In the genomic region with DNA sequence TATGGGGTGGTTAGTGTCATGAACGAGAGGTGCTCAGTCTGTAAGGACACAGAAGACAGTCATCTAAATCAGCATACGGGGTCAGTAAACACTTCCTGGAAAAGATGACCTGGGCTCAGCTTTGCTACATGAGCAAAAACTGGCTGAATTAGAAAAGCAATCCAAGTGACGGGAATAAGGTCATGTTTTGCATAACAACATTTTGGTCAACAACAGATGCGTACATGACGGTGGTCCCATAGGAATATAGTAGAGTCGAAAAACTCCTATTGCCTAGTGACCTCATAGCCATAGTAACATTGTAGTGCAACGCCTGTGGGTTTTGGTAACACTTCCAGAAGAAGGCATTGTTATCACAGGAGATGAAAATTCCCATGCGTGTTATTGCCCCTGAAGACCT, we compare ENCODE assay signal across 18 cellular contexts.
"Had no signal": no experiment of that assay in that cellular context is flagged by ENCODE, and none has a peak within 500 bp of the region (broad histone marks: within the 10 kb centered on the region; RNA-seq: fewer than 3 reads in every experiment).

No MANE protein-coding gene starts in this region.

- H3K4me1 ChIP-seq: pancreas, transverse colon had no signal

- H3K4me1 Mint-ChIP-seq: central memory CD8-positive, alpha-beta T cell; natural killer cell had no signal

- H3K9me3 ChIP-seq: heart left ventricle, pancreas, thoracic aorta, transverse colon had no signal

- H3K27ac ChIP-seq: heart left ventricle, pancreas, thoracic aorta, transverse colon had no signal

- H3K4me3 Mint-ChIP-seq: central memory CD8-positive, alpha-beta T cell; effector memory CD8-positive, alpha-beta T cell; natural killer cell; neural crest cell; stimulated activated naive B cell treated with anti-CD40 and anti-IgM and Interleukin-4, amounts not matched to agents 10 μg/mL and 1 μg/mL and 100 μg/mL, for 72 hours; stimulated activated naive CD8-positive, alpha-beta T cell treated with anti-CD3 and anti-CD28 coated beads, Interleukin-15, amount 100 ng/mL, for 72 hours had no signal

- H3K27me3 ChIP-seq: heart left ventricle, pancreas, transverse colon had no signal

- H3K27me3 Mint-ChIP-seq: progenitor cell of endocrine pancreas had no signal

- H3K27ac Mint-ChIP-seq: effector memory CD8-positive, alpha-beta T cell; natural killer cell; progenitor cell of endocrine pancreas; stimulated activated naive B cell treated with anti-CD40 and anti-IgM and Interleukin-4, amounts not matched to agents 10 μg/mL and 1 μg/mL and 100 μg/mL, for 72 hours; stimulated activated naive CD8-positive, alpha-beta T cell treated with anti-CD3 and anti-CD28 coated beads, Interleukin-15, amount 100 ng/mL, for 72 hours had no signal

- DNase-seq: cortex of kidney; effector memory CD8-positive, alpha-beta T cell; erythroblast; heart left ventricle; hypothalamus; natural killer cell; pancreas; right cardiac atrium; stimulated activated CD4-positive, alpha-beta T cell treated with anti-CD3 and anti-CD28 coated beads, Interleukin-2, amount 100 ng/mL, for 24 hours; stimulated activated CD4-positive, alpha-beta T cell treated with anti-CD3 and anti-CD28 coated beads, Interleukin-4, amount 100 ng/mL, for 4 hours; stimulated activated naive B cell treated with anti-CD40 and anti-IgM and Interleukin-4, amounts not matched to agents 10 μg/mL and 1 μg/mL and 100 μg/mL, for 72 hours; stimulated activated naive CD8-positive, alpha-beta T cell treated with anti-CD3 and anti-CD28 coated beads, Interleukin-15, amount 100 ng/mL, for 72 hours; transverse colon had no signal

- FAIRE-seq: islet of Langerhans, pancreas had no signal

- H3K9me3 Mint-ChIP-seq: central memory CD8-positive, alpha-beta T cell; effector memory CD8-positive, alpha-beta T cell; natural killer cell; stimulated activated naive B cell treated with anti-CD40 and anti-IgM and Interleukin-4, amounts not matched to agents 10 μg/mL and 1 μg/mL and 100 μg/mL, for 72 hours; stimulated activated naive CD8-positive, alpha-beta T cell treated with anti-CD3 and anti-CD28 coated beads, Interleukin-15, amount 100 ng/mL, for 72 hours had no signal

- H3K36me3 ChIP-seq: heart left ventricle, pancreas, thoracic aorta, transverse colon had no signal

- H3K4me3 ChIP-seq: heart left ventricle, pancreas, thoracic aorta, transverse colon had no signal

- H3K36me3 Mint-ChIP-seq: natural killer cell; stimulated activated naive B cell treated with anti-CD40 and anti-IgM and Interleukin-4, amounts not matched to agents 10 μg/mL and 1 μg/mL and 100 μg/mL, for 72 hours had no signal
